9 cellular contexts compared by ENCODE assay signal in genomic region chr22:30073743-30074142, GRCh38. TPM values are rescaled to one million over a fixed set of nuclear protein-coding genes. Genes with fewer than 3 reads are reported as not detected.
"Had no signal": no experiment of that assay in that cellular context is flagged by ENCODE, and none has a peak within 500 bp of the region (broad histone marks: within the 10 kb centered on the region; RNA-seq: fewer than 3 reads in every experiment).

No MANE protein-coding gene starts in this region.

- H3K36me3 ChIP-seq: HAP-1 had no signal

- H3K4me3 ChIP-seq: HAP-1 had no signal

- H3K9me3 ChIP-seq: HAP-1 had no signal

- DNase-seq: GOT3, H7, HFFc6, KG1 had no signal

- H3K27ac ChIP-seq: HL-60 had no signal

RNA-seq across cellular contexts. Expression of gene HORMAD2, which starts 6.5 kb away (rescaled TPM):
- total RNA-seq: H4, H7, HFFc6, HT1080 had no signal
- polyA plus RNA-seq: IgD-negative memory B cell had no signal
